9 cellular contexts compared by ENCODE assay signal in the genomic region with DNA sequence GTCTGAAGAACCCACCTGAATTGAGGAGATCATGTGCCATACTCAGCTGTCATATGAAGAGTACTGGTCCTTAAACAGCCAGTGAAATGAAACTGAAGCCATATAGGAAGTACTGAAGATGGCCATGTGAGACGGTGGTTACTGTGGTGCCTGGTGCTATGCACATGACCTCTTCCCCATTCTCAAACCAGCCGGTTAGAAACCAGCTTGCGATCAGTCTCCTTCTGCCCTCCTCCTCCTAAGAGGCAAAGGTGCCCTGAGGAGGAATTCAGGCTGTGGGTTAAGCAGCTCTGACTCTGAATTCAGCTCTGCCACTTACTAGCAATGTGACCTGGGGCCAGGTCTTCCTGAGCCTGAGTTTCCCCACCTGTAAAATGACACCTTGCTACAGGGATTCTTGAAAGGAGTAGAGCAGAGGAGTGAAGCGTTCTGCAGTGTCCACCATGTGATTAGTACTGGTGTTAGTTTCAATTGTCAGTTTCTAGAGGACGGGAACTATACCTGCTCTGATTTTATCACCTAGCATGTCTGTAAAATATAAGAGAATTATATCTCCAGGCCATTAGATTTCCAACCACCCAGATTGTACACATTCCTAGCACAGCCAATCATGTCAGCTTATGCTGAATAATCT. TPM values are rescaled to one million over a fixed set of nuclear protein-coding genes. Genes with fewer than 3 reads are reported as not detected.
A peak's percentile ranks its signal among the peaks of the same experiment; 100 is the strongest.
DNase-seq lines count a peak whose midpoint lies in the region; ATAC-seq and TF ChIP-seq lines count a peak whose summit lies in the region.
"Had no signal": no experiment of that assay in that cellular context is flagged by ENCODE, and none has a peak within 500 bp of the region (broad histone marks: within the 10 kb centered on the region; RNA-seq: fewer than 3 reads in every experiment).

No MANE protein-coding gene starts in this region.

- H3K27ac ChIP-seq in KMS-11 (peak overlapping the region; percentile 4; the same call in 1 of the 2 replicates), neuronal stem cell (replicated peaks; ENCODE audit: low read length) (no peak overlapping the region)

- ATAC-seq in GM18508 (IDR thresholded peaks at IDR 0.05; ENCODE audit: insufficient read depth, unreplicated experiment) (peak; percentile 84), GM21723 (IDR thresholded peaks at IDR 0.05; ENCODE audit: unreplicated experiment) (peak; percentile 90)

- no peak overlapping the region for H2AK5ac ChIP-seq in neuronal stem cell (ENCODE audit: low read depth, low read length)

- no peak overlapping the region for H3K18ac ChIP-seq in neuronal stem cell (ENCODE audit: low read length)

- H3K4ac ChIP-seq in neuronal stem cell (ENCODE audit: low read length): no peak overlapping the region

- H3K79me2 ChIP-seq in KMS-11 (ENCODE audit: insufficient read depth, low read depth): no peaks in the 10 kb centered on the region

- H3K27me3 ChIP-seq in KMS-11 (ENCODE audit: insufficient read depth, low read depth) (no peaks in the 10 kb centered on the region), BE2C (no peaks in the 10 kb centered on the region), neuronal stem cell (ENCODE audit: control insufficient read depth in 3 of 3, insufficient read depth in 3 of 3, low read depth in 1 of 3, low read length in 3 of 3) (no peaks in the 10 kb centered on the region)
- H3K27me3 ChIP-seq: adrenal gland had no signal

- no peak overlapping the region for H2BK12ac ChIP-seq in neuronal stem cell (ENCODE audit: low read length)

- no peak for TF ChIP-seq CTCF in KMS-11 (conservative IDR thresholded peaks at IDR 0.05; ENCODE audit: low read depth, low read length)
- no peak for TF ChIP-seq CTCF in BE2C (IDR thresholded peaks at IDR 0.05; ENCODE audit: low read depth, low read length)

- H2BK120ac ChIP-seq in neuronal stem cell (ENCODE audit: low read depth, low read length): no peak overlapping the region

- peak overlapping the region; percentile 7; the same call in 1 of the 2 replicates for H2AFZ ChIP-seq in KMS-11 (ENCODE audit: low read depth)
- no peak overlapping the region for H2AFZ ChIP-seq in neuronal stem cell (ENCODE audit: low read length)

- H2BK5ac ChIP-seq in neuronal stem cell (ENCODE audit: low read length): no peak overlapping the region

- H3K4me1 ChIP-seq in KMS-11 (ENCODE audit: low read depth, poor library complexity, severe bottlenecking): peaks cover 34% of the 10 kb centered on the region
- H3K4me1 ChIP-seq in BE2C: no peaks in the 10 kb centered on the region; the same call in 1 of the 2 replicates
- peaks cover 7 to 8% of the 10 kb centered on the region in 2 donors for H3K4me1 ChIP-seq in neuronal stem cell (ENCODE audit: control insufficient read depth in 2 of 2, insufficient read depth in 1 of 2, low read depth in 1 of 2, low read length in 2 of 2)

- H3K14ac ChIP-seq in neuronal stem cell (ENCODE audit: low read length): no peak overlapping the region

- H3K4me3 ChIP-seq in KMS-11 (IDR thresholded peaks at IDR 0.05; ENCODE audit: insufficient read depth, low read depth, low read length) (no peak overlapping the region), BE2C (ENCODE audit: low read depth, low read length) (no peak overlapping the region), neuronal stem cell (ENCODE audit: low read length in 2 of 2) (no peak overlapping the region)
- H3K4me3 ChIP-seq: adrenal gland had no signal

- no CpG with 5 or more reads among the region's 5 CpGs for WGBS in neuronal stem cell (ENCODE audit: extremely low coverage in 2 of 2, insufficient read length in 2 of 2, insufficient replicate concordance in 1 of 2), 2 donors

- H3K36me3 ChIP-seq in KMS-11 (ENCODE audit: insufficient read depth) (no peaks in the 10 kb centered on the region), BE2C (no peaks in the 10 kb centered on the region), neuronal stem cell (replicated peaks in 1 of 2; ENCODE audit: control insufficient read depth in 2 of 2, insufficient read depth in 2 of 2, low read length in 2 of 2) (peaks cover 1 to 18% of the 10 kb centered on the region in 2 donors)

- no peak overlapping the region for H4K91ac ChIP-seq in neuronal stem cell (ENCODE audit: low read depth, low read length, poor library complexity)

- no peaks in the 10 kb centered on the region for H4K20me1 ChIP-seq in KMS-11 (ENCODE audit: insufficient read depth)

- H3K9ac ChIP-seq in KMS-11 (no peak overlapping the region), neuronal stem cell (ENCODE audit: low read depth, low read length, poor library complexity) (no peak overlapping the region)

- no peaks in the 10 kb centered on the region for H3K79me1 ChIP-seq in neuronal stem cell (ENCODE audit: low read depth, low read length)

- H4K8ac ChIP-seq in neuronal stem cell (ENCODE audit: low read depth, low read length): no peak overlapping the region

- no peak overlapping the region for H3K23ac ChIP-seq in neuronal stem cell (ENCODE audit: low read depth, low read length, poor library complexity)

- DNase-seq in kidney tubule cell (ENCODE audit: low spot score) (peak; percentile 11), NCI-H524 treated with DMSO at 0.1 percent for 48 hours (lab: John Stamatoyannopoulos, UW) (no peak), NCI-H526 treated with DMSO at 0.1 percent for 48 hours (lab: John Stamatoyannopoulos, UW) (no peak), BE2C (no peak), neuronal stem cell (ENCODE audit: low spot score) (no peak)

- H3K4me2 ChIP-seq in KMS-11 (peak overlapping the region; percentile 45), neuronal stem cell (ENCODE audit: insufficient read depth, low read length, poor library complexity, severe bottlenecking) (no peak overlapping the region)

- H2BK15ac ChIP-seq in neuronal stem cell (ENCODE audit: low read length): no peak overlapping the region

- H3K9me3 ChIP-seq in BE2C: no peaks in the 10 kb centered on the region
- H3K9me3 ChIP-seq in neuronal stem cell (replicated peaks in 1 of 2; ENCODE audit: control insufficient read depth in 2 of 2, insufficient read depth in 1 of 2, low read depth in 1 of 2, low read length in 2 of 2): no peaks in the 10 kb centered on the region
- H3K9me3 ChIP-seq: adrenal gland had no signal

RNA-seq across cellular contexts. Expression of a gene that starts 5.1 kb away (rescaled TPM):
- polyA plus RNA-seq in BE2C (2012; ENCODE audit: insufficient read depth, insufficient read length, low read depth): 6.1 TPM
- polyA plus RNA-seq in neuronal stem cell (2013, experiment 1 of 2): 20.1 TPM
- 21.6 TPM for polyA plus RNA-seq in neuronal stem cell (2013, experiment 2 of 2)

RNA-seq across cellular contexts. Expression of a gene that starts 40.2 kb away (rescaled TPM):
- polyA plus RNA-seq in BE2C (2012; ENCODE audit: insufficient read depth, insufficient read length, low read depth): 185 TPM
- polyA plus RNA-seq in neuronal stem cell (2013, experiment 1 of 2): 62.2 TPM
- 59.1 TPM for polyA plus RNA-seq in neuronal stem cell (2013, experiment 2 of 2)
